In genomic region chr21:33479679-33480480, GRCh38 we compare ENCODE assay signal across 8 cellular contexts. TPM values are rescaled to one million over a fixed set of nuclear protein-coding genes. Genes with fewer than 3 reads are reported as not detected.
DNase-seq lines count a peak whose midpoint lies in the region; ATAC-seq, FAIRE-seq and TF ChIP-seq lines count a peak whose summit lies in the region.

TMEM50B (minus strand) TSS chr21:33479974; CDS start chr21:33468885, 11,089 bp downstream.

- peak; percentile 82 for ATAC-seq in HG02884 (IDR thresholded peaks at IDR 0.05; ENCODE audit: unreplicated experiment)
- peak; percentile 96 to 99 (median 98) for ATAC-seq in psoas muscle

- H3K4me1 ChIP-seq in left ventricle myocardium inferior (peaks cover 31% of the 10 kb centered on the region), psoas muscle (peaks cover 6% of the 10 kb centered on the region)

- H3K36me3 ChIP-seq in left ventricle myocardium inferior (no peaks in the 10 kb centered on the region), psoas muscle (ENCODE audit: insufficient read depth in 1 of 2, low read depth in 1 of 2) (no peaks in the 10 kb centered on the region)

- DNase-seq in GM13977 (ENCODE audit: low spot score) (peak; percentile 98), NCI-H146 treated with DMSO at 0.1 percent for 48 hours (lab: John Stamatoyannopoulos, UW; ENCODE audit: unreplicated experiment) (peak; percentile 65), amniotic stem cell (lab: John Stamatoyannopoulos, UW) (peak; percentile 83), left ventricle myocardium inferior (peak; percentile 98), psoas muscle (peak; percentile 97), urothelium cell line (ENCODE audit: low spot score) (peak; percentile 98)

- intact Hi-C loops in T-helper 1 cell treated with Interleukin-12 subunit alpha and Interleukin-12 subunit beta and Interleukin-4 antibody, amounts not matched to agents 30 ng/mL and 1 ng/mL, for 36 hours (cut with micrococcal nuclease): loop anchor here (1.0 to 5.0 kb wide), 12 partner anchors 11 to 1201 kb away; partner anchors contain the start of genes DNAJC28, DONSON, GART and IFNAR1
- intact Hi-C loops in left ventricle myocardium inferior (cut with micrococcal nuclease) (no loop called here), psoas muscle (cut with DNase I) (no loop called here)

- H3K9me3 ChIP-seq in left ventricle myocardium inferior (replicated peaks): no peaks in the 10 kb centered on the region
- H3K9me3 ChIP-seq in psoas muscle: no peaks in the 10 kb centered on the region

- in situ Hi-C loops in GM13977 (cut with MboI; ENCODE audit: low pct_unique_long_range_greater_than_20kb, low sequenced_read_pairs, unreplicated experiment): no loop called here

- H3K27ac ChIP-seq in left ventricle myocardium inferior (replicated peaks) (peak within 1 kb of the TSS; percentile 100), psoas muscle (peak within 1 kb of the TSS; percentile 94)

- H3K27me3 ChIP-seq in left ventricle myocardium inferior (ENCODE audit: low read depth) (no peaks in the 10 kb centered on the region), psoas muscle (ENCODE audit: insufficient read depth in 3 of 3, low read length in 2 of 3) (no peaks in the 10 kb centered on the region)

- H3K4me3 ChIP-seq in left ventricle myocardium inferior (peak within 1 kb of the TSS; percentile 98), psoas muscle (peak within 1 kb of the TSS; percentile 81)

- FAIRE-seq in urothelium cell line (lab: Jason Lieb, UNC): peak; percentile 58

- TF ChIP-seq CTCF in GM13977 (IDR thresholded peaks at IDR 0.05; ENCODE audit: extremely low read depth, insufficient read depth, missing control alignments) (peak; percentile 37), left ventricle myocardium inferior (IDR thresholded peaks at IDR 0.05; ENCODE audit: borderline replicate concordance) (peak; percentile 69), psoas muscle (IDR thresholded peaks at IDR 0.05) (peak; percentile 53)

- WGBS in psoas muscle, 3 donors: 0 to 1% (median 1%) methylated on average over 56 to 93 of the region's 93 CpGs

RNA-seq across cellular contexts. Expression of gene TMEM50B, which starts in this region (rescaled TPM):
- total RNA-seq in T-helper 1 cell treated with Interleukin-12 subunit alpha and Interleukin-12 subunit beta and Interleukin-4 antibody, amounts not matched to agents 30 ng/mL and 1 ng/mL, for 36 hours: 34.5 and 37.8 TPM in 2 replicates
- total RNA-seq in left ventricle myocardium inferior (37.0 TPM), psoas muscle (10 to 100 TPM; 16.8 to 30.0 (median 20.7) TPM)
- 10 to 100 TPM; 16.0 to 42.6 (median 23.6) TPM for polyA plus RNA-seq in psoas muscle

Comparison
In these comparisons a context has a peak if more than half of its experiments do, and no peak if none do; other contexts are left out.
1. Peak in every context shown above with its lines: DNase-seq, ATAC-seq, H3K4me3 ChIP-seq and H3K27ac ChIP-seq.